Comparison of ENCODE assay signal across 22 cellular contexts in genomic region chr10:32271617-32272016, GRCh38.
DNase-seq lines count a peak whose midpoint lies in the region; ATAC-seq and TF ChIP-seq lines count a peak whose summit lies in the region.
"Had no signal": no experiment of that assay in that cellular context is flagged by ENCODE, and none has a peak within 500 bp of the region (broad histone marks: within the 10 kb centered on the region; RNA-seq: fewer than 3 reads in every experiment).

No MANE protein-coding gene starts in this region.

- CTCF ChIA-PET in WTC11 (lab: Charles Lee), result no interaction called here

- no peak overlapping the region for H3K56ac ChIP-seq in mesendoderm (ENCODE audit: low read length)

- peaks cover 4% of the 10 kb centered on the region for H3K4me1 Mint-ChIP-seq in activated CD4-positive, alpha-beta T cell treated with anti-CD3 and anti-CD28 coated beads, Interleukin-2, amount 10 ng/mL, durations not matched to agents 24 days and 14 days
- peaks cover 25% of the 10 kb centered on the region for H3K4me1 Mint-ChIP-seq in WTC11
- H3K4me1 Mint-ChIP-seq: activated CD4-positive, alpha-beta T cell treated with anti-CD3 and anti-CD28 coated beads, Interleukin-2, amount 10 ng/mL, durations not matched to agents 7 days and 5 days had no signal

- no peak overlapping the region for H3K18ac ChIP-seq in mesendoderm (ENCODE audit: low read length)

- H3K4me3 ChIP-seq in retinal pigment epithelial cell (ENCODE audit: low read length) (no peak overlapping the region), BE2C (ENCODE audit: low read depth, low read length) (no peak overlapping the region), mesendoderm (ENCODE audit: low read length) (no peak overlapping the region)
- H3K4me3 ChIP-seq: transverse colon had no signal

- no peak overlapping the region for H3K23ac ChIP-seq in mesendoderm (ENCODE audit: low read length)

- no peaks in the 10 kb centered on the region for H3K27me3 Mint-ChIP-seq in activated CD4-positive, alpha-beta T cell treated with anti-CD3 and anti-CD28 coated beads, Interleukin-2, amount 10 ng/mL, durations not matched to agents 24 days and 14 days
- no peaks in the 10 kb centered on the region for H3K27me3 Mint-ChIP-seq in WTC11 (ENCODE audit: low read depth)
- H3K27me3 Mint-ChIP-seq: activated CD4-positive, alpha-beta T cell treated with anti-CD3 and anti-CD28 coated beads, Interleukin-2, amount 10 ng/mL, durations not matched to agents 7 days and 5 days; activated naive CD8-positive, alpha-beta T cell; CD4-positive, CD25-positive, alpha-beta regulatory T cell; progenitor cell of endocrine pancreas had no signal

- no peak overlapping the region for H3K4me3 Mint-ChIP-seq in activated CD4-positive, alpha-beta T cell treated with anti-CD3 and anti-CD28 coated beads, Interleukin-2, amount 10 ng/mL, durations not matched to agents 24 days and 14 days
- H3K4me3 Mint-ChIP-seq in WTC11, result no peak overlapping the region
- H3K4me3 Mint-ChIP-seq: activated CD4-positive, alpha-beta T cell treated with anti-CD3 and anti-CD28 coated beads, Interleukin-2, amount 10 ng/mL, durations not matched to agents 7 days and 5 days; activated naive CD8-positive, alpha-beta T cell; CD4-positive, CD25-positive, alpha-beta regulatory T cell; nephron had no signal

- no peak overlapping the region for H3K9ac ChIP-seq in mesendoderm (ENCODE audit: low read length)

- DNase-seq in activated CD4-positive, alpha-beta T cell treated with anti-CD3 and anti-CD28 coated beads, Interleukin-2, amount 10 ng/mL, durations not matched to agents 24 days and 14 days, result peak; percentile 28
- DNase-seq in activated CD4-positive, alpha-beta T cell treated with anti-CD3 and anti-CD28 coated beads, Interleukin-2, amount 50 U/mL, for 4 hours, result no peak
- no peak for DNase-seq in WTC11 (ENCODE audit: low spot score)
- peak; percentile 50 for DNase-seq in epithelial cell of prostate (ENCODE audit: low read depth, low spot score)
- peak; percentile 5 for DNase-seq in retinal pigment epithelial cell (ENCODE audit: low read depth)
- no peak for DNase-seq in BE2C
- DNase-seq in mesendoderm, result no peak
- DNase-seq in NCI-H1694 treated with DMSO at 0.1 percent for 48 hours (lab: John Stamatoyannopoulos, UW), result no peak
- DNase-seq: activated CD4-positive, alpha-beta T cell treated with anti-CD3 and anti-CD28 coated beads, Interleukin-2, amount 10 ng/mL, durations not matched to agents 7 days and 5 days; CD4-positive, CD25-positive, alpha-beta regulatory T cell; effector CD8-positive, alpha-beta T cell; foreskin melanocyte; hypothalamus; Karpas-422; kidney glomerular epithelial cell; NCI-H1105 treated with DMSO at 0.1 percent for 48 hours; NCI-H82; transverse colon had no signal

- H2BK5ac ChIP-seq in mesendoderm (ENCODE audit: low read length), result no peak overlapping the region

- no CpG with 5 or more reads among the region's 3 CpGs for WGBS in mesendoderm (ENCODE audit: extremely low coverage, insufficient coverage, low lambda C conversion rate)

- H3K27ac Mint-ChIP-seq in activated CD4-positive, alpha-beta T cell treated with anti-CD3 and anti-CD28 coated beads, Interleukin-2, amount 10 ng/mL, durations not matched to agents 24 days and 14 days, result no peak overlapping the region
- peak overlapping the region; percentile 14; the same call in 1 of the 2 replicates for H3K27ac Mint-ChIP-seq in WTC11
- H3K27ac Mint-ChIP-seq: activated CD4-positive, alpha-beta T cell treated with anti-CD3 and anti-CD28 coated beads, Interleukin-2, amount 10 ng/mL, durations not matched to agents 7 days and 5 days; activated naive CD8-positive, alpha-beta T cell; CD4-positive, CD25-positive, alpha-beta regulatory T cell; nephron; progenitor cell of endocrine pancreas had no signal

- H3K9me3 ChIP-seq in BE2C, result no peaks in the 10 kb centered on the region
- H3K9me3 ChIP-seq: transverse colon had no signal

- no peak overlapping the region for H4K8ac ChIP-seq in mesendoderm (ENCODE audit: low read depth, low read length)

- H2AK5ac ChIP-seq in mesendoderm (ENCODE audit: low read length), result no peak overlapping the region

- H3K36me3 Mint-ChIP-seq in activated CD4-positive, alpha-beta T cell treated with anti-CD3 and anti-CD28 coated beads, Interleukin-2, amount 10 ng/mL, durations not matched to agents 24 days and 14 days (ENCODE audit: low read depth), result peaks cover 49% of the 10 kb centered on the region
- H3K36me3 Mint-ChIP-seq in WTC11, result peaks cover 44% of the 10 kb centered on the region

- H4K5ac ChIP-seq in mesendoderm (ENCODE audit: low read length), result no peak overlapping the region

- H3K4me2 ChIP-seq in mesendoderm (ENCODE audit: low read length), result no peak overlapping the region

- no peaks in the 10 kb centered on the region for H3K4me1 ChIP-seq in BE2C
- H3K4me1 ChIP-seq in mesendoderm (ENCODE audit: control insufficient read depth, low read depth, low read length), result peaks cover 5% of the 10 kb centered on the region
- H3K4me1 ChIP-seq: transverse colon had no signal

- H3K27me3 ChIP-seq in BE2C, result no peaks in the 10 kb centered on the region
- no peaks in the 10 kb centered on the region for H3K27me3 ChIP-seq in mesendoderm (ENCODE audit: insufficient read depth, low read length, poor library complexity)
- H3K27me3 ChIP-seq: transverse colon had no signal

- TF ChIP-seq CTCF in WTC11 (IDR thresholded peaks at IDR 0.05), result no peak
- no peak for TF ChIP-seq CTCF in retinal pigment epithelial cell (conservative IDR thresholded peaks at IDR 0.05; ENCODE audit: low read depth, low read length)
- no peak for TF ChIP-seq CTCF in BE2C (IDR thresholded peaks at IDR 0.05; ENCODE audit: low read depth, low read length)

- H3K27ac ChIP-seq in epithelial cell of prostate, result no peak overlapping the region
- H3K27ac ChIP-seq in mesendoderm (ENCODE audit: low read depth, low read length), result no peak overlapping the region
- H3K27ac ChIP-seq: transverse colon had no signal

- peaks cover 2% of the 10 kb centered on the region for H3K79me1 ChIP-seq in mesendoderm (ENCODE audit: low read length)

- H3K36me3 ChIP-seq in BE2C (peaks cover 56% of the 10 kb centered on the region), mesendoderm (ENCODE audit: control insufficient read depth, insufficient read depth, low read length) (peaks cover 5% of the 10 kb centered on the region)

- no peaks in the 10 kb centered on the region for H3K79me2 ChIP-seq in mesendoderm (ENCODE audit: control insufficient read depth, insufficient read depth, low read length)

- POLR2A ChIA-PET in WTC11 (lab: Charles Lee), result no interaction called here

- no peak overlapping the region for H3K4ac ChIP-seq in mesendoderm (ENCODE audit: low read depth, low read length)

- no peak overlapping the region for H2BK120ac ChIP-seq in mesendoderm (ENCODE audit: low read depth, low read length)

- no peak overlapping the region for H2BK15ac ChIP-seq in mesendoderm (replicated peaks; ENCODE audit: low read depth)

- H3K9me3 Mint-ChIP-seq in activated CD4-positive, alpha-beta T cell treated with anti-CD3 and anti-CD28 coated beads, Interleukin-2, amount 10 ng/mL, durations not matched to agents 24 days and 14 days, result no peaks in the 10 kb centered on the region
- no peaks in the 10 kb centered on the region for H3K9me3 Mint-ChIP-seq in WTC11
- H3K9me3 Mint-ChIP-seq: activated CD4-positive, alpha-beta T cell treated with anti-CD3 and anti-CD28 coated beads, Interleukin-2, amount 10 ng/mL, durations not matched to agents 7 days and 5 days; CD4-positive, CD25-positive, alpha-beta regulatory T cell; nephron had no signal

- no peak for ATAC-seq in WTC11
- ATAC-seq: Panc1 had no signal

- intact Hi-C loops in activated CD4-positive, alpha-beta T cell treated with anti-CD3 and anti-CD28 coated beads, Interleukin-2, amount 10 ng/mL, durations not matched to agents 24 days and 14 days (cut with micrococcal nuclease), result no loop called here

TF ChIP-seq in WTC11, 78 proteins besides CTCF, POLR2A, EP300 and RAD21:
- no peak for TF ChIP-seq RORB (CRISPR knock-in tag; IDR thresholded peaks at IDR 0.05)
- TF ChIP-seq GTF2I (CRISPR knock-in tag; conservative IDR thresholded peaks at IDR 0.05), result no peak
- no peak for TF ChIP-seq ZNF263 (CRISPR knock-in tag; IDR thresholded peaks at IDR 0.05; ENCODE audit: low read depth)
- TF ChIP-seq ATF6 (CRISPR knock-in tag; IDR thresholded peaks at IDR 0.05), result no peak
- TF ChIP-seq CBFB (CRISPR knock-in tag; IDR thresholded peaks at IDR 0.05; ENCODE audit: low read depth), result no peak
- no peak for TF ChIP-seq NFE2L1 (CRISPR knock-in tag; IDR thresholded peaks at IDR 0.05)
- TF ChIP-seq SMAD4 (CRISPR knock-in tag; IDR thresholded peaks at IDR 0.05), result no peak
TF ChIP-seq in WTC11: peak in this region for 0.

Comparison
In these comparisons a context has a peak if more than half of its experiments do, and no peak if none do; other contexts are left out.
1. DNase-seq: peak in activated CD4-positive, alpha-beta T cell treated with anti-CD3 and anti-CD28 coated beads, Interleukin-2, amount 10 ng/mL, durations not matched to agents 24 days and 14 days (single experiment), epithelial cell of prostate (single experiment) and retinal pigment epithelial cell (single experiment); none in activated CD4-positive, alpha-beta T cell treated with anti-CD3 and anti-CD28 coated beads, Interleukin-2, amount 50 U/mL, for 4 hours (0 of 2), WTC11 (single experiment), BE2C (single experiment), mesendoderm (single experiment) and NCI-H1694 treated with DMSO at 0.1 percent for 48 hours (single experiment).